In the genomic region with DNA sequence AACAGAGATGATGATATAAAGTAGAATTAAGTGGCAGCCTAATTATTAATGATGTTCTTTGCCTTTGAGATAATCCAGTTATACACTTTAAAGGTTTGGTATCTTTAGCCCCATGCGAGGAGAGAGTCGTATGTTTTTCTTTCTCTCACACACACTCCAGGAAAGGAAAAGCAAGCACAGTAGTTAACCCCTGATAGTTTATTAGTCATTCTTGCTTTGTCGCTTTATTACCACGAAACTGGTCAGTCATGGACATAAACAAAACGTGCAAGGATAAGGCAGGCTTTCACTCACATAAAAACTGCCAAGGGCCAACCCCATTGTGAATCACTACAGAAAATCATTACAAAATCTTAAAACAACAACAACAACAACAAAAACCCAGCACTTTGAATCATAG, we compare ENCODE assay signal across 1 cellular context.
TF ChIP-seq lines count a peak whose summit lies in the region.

No MANE protein-coding gene starts in this region.

TF ChIP-seq in H1, 55 proteins besides CTCF, POLR2A, EP300 and RAD21 (continued from another document):
- TF ChIP-seq, protein P1, sequence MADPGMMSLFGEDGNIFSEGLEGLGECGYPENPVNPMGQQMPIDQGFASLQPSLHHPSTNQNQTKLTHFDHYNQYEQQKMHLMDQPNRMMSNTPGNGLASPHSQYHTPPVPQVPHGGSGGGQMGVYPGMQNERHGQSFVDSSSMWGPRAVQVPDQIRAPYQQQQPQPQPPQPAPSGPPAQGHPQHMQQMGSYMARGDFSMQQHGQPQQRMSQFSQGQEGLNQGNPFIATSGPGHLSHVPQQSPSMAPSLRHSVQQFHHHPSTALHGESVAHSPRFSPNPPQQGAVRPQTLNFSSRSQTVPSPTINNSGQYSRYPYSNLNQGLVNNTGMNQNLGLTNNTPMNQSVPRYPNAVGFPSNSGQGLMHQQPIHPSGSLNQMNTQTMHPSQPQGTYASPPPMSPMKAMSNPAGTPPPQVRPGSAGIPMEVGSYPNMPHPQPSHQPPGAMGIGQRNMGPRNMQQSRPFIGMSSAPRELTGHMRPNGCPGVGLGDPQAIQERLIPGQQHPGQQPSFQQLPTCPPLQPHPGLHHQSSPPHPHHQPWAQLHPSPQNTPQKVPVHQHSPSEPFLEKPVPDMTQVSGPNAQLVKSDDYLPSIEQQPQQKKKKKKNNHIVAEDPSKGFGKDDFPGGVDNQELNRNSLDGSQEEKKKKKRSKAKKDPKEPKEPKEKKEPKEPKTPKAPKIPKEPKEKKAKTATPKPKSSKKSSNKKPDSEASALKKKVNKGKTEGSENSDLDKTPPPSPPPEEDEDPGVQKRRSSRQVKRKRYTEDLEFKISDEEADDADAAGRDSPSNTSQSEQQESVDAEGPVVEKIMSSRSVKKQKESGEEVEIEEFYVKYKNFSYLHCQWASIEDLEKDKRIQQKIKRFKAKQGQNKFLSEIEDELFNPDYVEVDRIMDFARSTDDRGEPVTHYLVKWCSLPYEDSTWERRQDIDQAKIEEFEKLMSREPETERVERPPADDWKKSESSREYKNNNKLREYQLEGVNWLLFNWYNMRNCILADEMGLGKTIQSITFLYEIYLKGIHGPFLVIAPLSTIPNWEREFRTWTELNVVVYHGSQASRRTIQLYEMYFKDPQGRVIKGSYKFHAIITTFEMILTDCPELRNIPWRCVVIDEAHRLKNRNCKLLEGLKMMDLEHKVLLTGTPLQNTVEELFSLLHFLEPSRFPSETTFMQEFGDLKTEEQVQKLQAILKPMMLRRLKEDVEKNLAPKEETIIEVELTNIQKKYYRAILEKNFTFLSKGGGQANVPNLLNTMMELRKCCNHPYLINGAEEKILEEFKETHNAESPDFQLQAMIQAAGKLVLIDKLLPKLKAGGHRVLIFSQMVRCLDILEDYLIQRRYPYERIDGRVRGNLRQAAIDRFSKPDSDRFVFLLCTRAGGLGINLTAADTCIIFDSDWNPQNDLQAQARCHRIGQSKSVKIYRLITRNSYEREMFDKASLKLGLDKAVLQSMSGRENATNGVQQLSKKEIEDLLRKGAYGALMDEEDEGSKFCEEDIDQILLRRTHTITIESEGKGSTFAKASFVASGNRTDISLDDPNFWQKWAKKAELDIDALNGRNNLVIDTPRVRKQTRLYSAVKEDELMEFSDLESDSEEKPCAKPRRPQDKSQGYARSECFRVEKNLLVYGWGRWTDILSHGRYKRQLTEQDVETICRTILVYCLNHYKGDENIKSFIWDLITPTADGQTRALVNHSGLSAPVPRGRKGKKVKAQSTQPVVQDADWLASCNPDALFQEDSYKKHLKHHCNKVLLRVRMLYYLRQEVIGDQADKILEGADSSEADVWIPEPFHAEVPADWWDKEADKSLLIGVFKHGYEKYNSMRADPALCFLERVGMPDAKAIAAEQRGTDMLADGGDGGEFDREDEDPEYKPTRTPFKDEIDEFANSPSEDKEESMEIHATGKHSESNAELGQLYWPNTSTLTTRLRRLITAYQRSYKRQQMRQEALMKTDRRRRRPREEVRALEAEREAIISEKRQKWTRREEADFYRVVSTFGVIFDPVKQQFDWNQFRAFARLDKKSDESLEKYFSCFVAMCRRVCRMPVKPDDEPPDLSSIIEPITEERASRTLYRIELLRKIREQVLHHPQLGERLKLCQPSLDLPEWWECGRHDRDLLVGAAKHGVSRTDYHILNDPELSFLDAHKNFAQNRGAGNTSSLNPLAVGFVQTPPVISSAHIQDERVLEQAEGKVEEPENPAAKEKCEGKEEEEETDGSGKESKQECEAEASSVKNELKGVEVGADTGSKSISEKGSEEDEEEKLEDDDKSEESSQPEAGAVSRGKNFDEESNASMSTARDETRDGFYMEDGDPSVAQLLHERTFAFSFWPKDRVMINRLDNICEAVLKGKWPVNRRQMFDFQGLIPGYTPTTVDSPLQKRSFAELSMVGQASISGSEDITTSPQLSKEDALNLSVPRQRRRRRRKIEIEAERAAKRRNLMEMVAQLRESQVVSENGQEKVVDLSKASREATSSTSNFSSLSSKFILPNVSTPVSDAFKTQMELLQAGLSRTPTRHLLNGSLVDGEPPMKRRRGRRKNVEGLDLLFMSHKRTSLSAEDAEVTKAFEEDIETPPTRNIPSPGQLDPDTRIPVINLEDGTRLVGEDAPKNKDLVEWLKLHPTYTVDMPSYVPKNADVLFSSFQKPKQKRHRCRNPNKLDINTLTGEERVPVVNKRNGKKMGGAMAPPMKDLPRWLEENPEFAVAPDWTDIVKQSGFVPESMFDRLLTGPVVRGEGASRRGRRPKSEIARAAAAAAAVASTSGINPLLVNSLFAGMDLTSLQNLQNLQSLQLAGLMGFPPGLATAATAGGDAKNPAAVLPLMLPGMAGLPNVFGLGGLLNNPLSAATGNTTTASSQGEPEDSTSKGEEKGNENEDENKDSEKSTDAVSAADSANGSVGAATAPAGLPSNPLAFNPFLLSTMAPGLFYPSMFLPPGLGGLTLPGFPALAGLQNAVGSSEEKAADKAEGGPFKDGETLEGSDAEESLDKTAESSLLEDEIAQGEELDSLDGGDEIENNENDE (IDR thresholded peaks at IDR 0.05; ENCODE audit: insufficient replicate concordance, low read length), result no peak
- TF ChIP-seq, protein P2, sequence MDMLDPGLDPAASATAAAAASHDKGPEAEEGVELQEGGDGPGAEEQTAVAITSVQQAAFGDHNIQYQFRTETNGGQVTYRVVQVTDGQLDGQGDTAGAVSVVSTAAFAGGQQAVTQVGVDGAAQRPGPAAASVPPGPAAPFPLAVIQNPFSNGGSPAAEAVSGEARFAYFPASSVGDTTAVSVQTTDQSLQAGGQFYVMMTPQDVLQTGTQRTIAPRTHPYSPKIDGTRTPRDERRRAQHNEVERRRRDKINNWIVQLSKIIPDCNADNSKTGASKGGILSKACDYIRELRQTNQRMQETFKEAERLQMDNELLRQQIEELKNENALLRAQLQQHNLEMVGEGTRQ (IDR thresholded peaks at IDR 0.05; ENCODE audit: low read length), result no peak
- TF ChIP-seq CTBP2 (IDR thresholded peaks at IDR 0.05; ENCODE audit: borderline replicate concordance, insufficient read depth, insufficient read length, low read length) (no peak), TAF7 (optimal IDR thresholded peaks at IDR 0.05; ENCODE audit: borderline replicate concordance, low read depth, low read length) (no peak), KDM1A (IDR thresholded peaks at IDR 0.05; ENCODE audit: borderline replicate concordance, low read length) (no peak), JUND (IDR thresholded peaks at IDR 0.05; ENCODE audit: low read length) (no peak), RFX5 (IDR thresholded peaks at IDR 0.05; ENCODE audit: borderline replicate concordance, low read depth, low read length) (no peak), SUZ12 (IDR thresholded peaks at IDR 0.05; ENCODE audit: low read length) (no peak), TBP (IDR thresholded peaks at IDR 0.05; ENCODE audit: low read depth, low read length) (no peak), SIRT6 (IDR thresholded peaks at IDR 0.05; ENCODE audit: low read length) (no peak), MAFK (IDR thresholded peaks at IDR 0.05; ENCODE audit: low read depth, low read length) (no peak), SP1 (IDR thresholded peaks at IDR 0.05; ENCODE audit: low read depth, low read length) (no peak), CEBPB (IDR thresholded peaks at IDR 0.05; ENCODE audit: low read depth, low read length) (no peak), RXRA (IDR thresholded peaks at IDR 0.05; ENCODE audit: insufficient read depth, low read depth, low read length) (no peak)
